8 cellular contexts compared by ENCODE assay signal in the genomic region with DNA sequence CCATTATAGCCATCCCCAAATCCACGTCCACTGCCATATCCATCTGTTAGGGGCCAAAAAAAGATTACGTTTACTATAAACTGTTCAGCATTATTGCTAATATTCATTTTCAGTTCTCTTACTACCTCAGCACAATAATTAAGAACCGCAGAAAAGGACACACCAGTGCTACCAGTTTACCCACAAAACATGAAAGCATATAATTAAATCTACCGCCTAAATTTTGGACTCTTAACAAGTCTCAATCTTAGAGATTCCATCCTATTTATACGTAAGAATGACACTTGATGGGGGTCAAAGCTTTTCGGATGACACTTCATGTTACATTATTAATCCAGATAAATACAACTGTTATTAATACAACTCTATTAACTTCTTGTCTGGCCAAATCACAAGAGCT. TPM values are rescaled to one million over a fixed set of nuclear protein-coding genes. Genes with fewer than 3 reads are reported as not detected.
A peak's percentile ranks its signal among the peaks of the same experiment; 100 is the strongest.
DNase-seq lines count a peak whose midpoint lies in the region; ATAC-seq lines count a peak whose summit lies in the region.

No MANE protein-coding gene starts in this region.

- H3K27ac Mint-ChIP-seq in stimulated activated naive CD8-positive, alpha-beta T cell treated with anti-CD3 and anti-CD28 coated beads, Interleukin-15, Interleukin-2, amounts not matched to agents 100 ng/mL and 50 ng/mL, for 24 hours, result peak overlapping the region; percentile 99
- H3K27ac Mint-ChIP-seq in activated T-helper 2 cell treated with anti-CD3 and anti-CD28 coated beads, Interferon-gamma antibody, Interleukin-2, Interleukin-4, amounts not matched to agents 10 μg/mL and 5 μg/mL and 100 μg/mL, durations not matched to agents 14 hours and 24 hours and 36 hours, result peak overlapping the region; percentile 64
- peak overlapping the region; percentile 67 to 100 (median 88) for H3K27ac Mint-ChIP-seq in immature natural killer cell

- intact Hi-C loops in activated T-helper 2 cell treated with anti-CD3 and anti-CD28 coated beads, Interferon-gamma antibody, Interleukin-2, Interleukin-4, amounts not matched to agents 10 μg/mL and 5 μg/mL and 100 μg/mL, durations not matched to agents 14 hours and 24 hours and 36 hours (cut with micrococcal nuclease), result no loop called here

- H3K4me1 Mint-ChIP-seq in stimulated activated naive CD8-positive, alpha-beta T cell treated with anti-CD3 and anti-CD28 coated beads, Interleukin-15, Interleukin-2, amounts not matched to agents 100 ng/mL and 50 ng/mL, for 24 hours (ENCODE audit: low read depth), result peaks cover 77% of the 10 kb centered on the region
- peaks cover 62% of the 10 kb centered on the region for H3K4me1 Mint-ChIP-seq in activated T-helper 2 cell treated with anti-CD3 and anti-CD28 coated beads, Interferon-gamma antibody, Interleukin-2, Interleukin-4, amounts not matched to agents 10 μg/mL and 5 μg/mL and 100 μg/mL, durations not matched to agents 14 hours and 24 hours and 36 hours (ENCODE audit: low read depth)
- peaks cover 85 to 89% of the 10 kb centered on the region in 2 donors for H3K4me1 Mint-ChIP-seq in immature natural killer cell

- no peak for ATAC-seq in stimulated activated naive CD8-positive, alpha-beta T cell treated with anti-CD3 and anti-CD28 coated beads, Interleukin-15, Interleukin-2, amounts not matched to agents 100 U/mL and 50 U/mL, for 24 hours
- ATAC-seq in HG03108 (IDR thresholded peaks at IDR 0.05; ENCODE audit: unreplicated experiment), result no peak

- H3K36me3 Mint-ChIP-seq in stimulated activated naive CD8-positive, alpha-beta T cell treated with anti-CD3 and anti-CD28 coated beads, Interleukin-15, Interleukin-2, amounts not matched to agents 100 ng/mL and 50 ng/mL, for 24 hours (ENCODE audit: low read depth), result peaks cover 97% of the 10 kb centered on the region
- H3K36me3 Mint-ChIP-seq in activated T-helper 2 cell treated with anti-CD3 and anti-CD28 coated beads, Interferon-gamma antibody, Interleukin-2, Interleukin-4, amounts not matched to agents 10 μg/mL and 5 μg/mL and 100 μg/mL, durations not matched to agents 14 hours and 24 hours and 36 hours (ENCODE audit: low read depth), result peaks cover 98% of the 10 kb centered on the region
- peaks cover 61 to 76% (median 74%) of the 10 kb centered on the region in 3 donors for H3K36me3 Mint-ChIP-seq in immature natural killer cell

- no peak for DNase-seq in stimulated activated naive CD8-positive, alpha-beta T cell treated with anti-CD3 and anti-CD28 coated beads, Interleukin-15, Interleukin-2, amounts not matched to agents 100 U/mL and 50 U/mL, for 24 hours
- no peak for DNase-seq in activated T-helper 2 cell treated with anti-CD3 and anti-CD28 coated beads, Interferon-gamma antibody, Interleukin-2, Interleukin-4, amounts not matched to agents 10 μg/mL and 5 μg/mL and 100 μg/mL, durations not matched to agents 14 hours and 24 hours and 36 hours (ENCODE audit: low spot score)
- no peak for DNase-seq in immature natural killer cell
- no peak for DNase-seq in activated effector memory CD4-positive, alpha-beta T cell treated with Interleukin-2 at 50 U/mL for 16 hours
- DNase-seq in cortex of kidney (lab: John Stamatoyannopoulos, UW), result no peak
- DNase-seq in NCI-H1048 (lab: John Stamatoyannopoulos, UW), result no peak

- peaks cover 3% of the 10 kb centered on the region for H3K27me3 Mint-ChIP-seq in stimulated activated naive CD8-positive, alpha-beta T cell treated with anti-CD3 and anti-CD28 coated beads, Interleukin-15, Interleukin-2, amounts not matched to agents 100 ng/mL and 50 ng/mL, for 24 hours
- no peaks in the 10 kb centered on the region for H3K27me3 Mint-ChIP-seq in activated T-helper 2 cell treated with anti-CD3 and anti-CD28 coated beads, Interferon-gamma antibody, Interleukin-2, Interleukin-4, amounts not matched to agents 10 μg/mL and 5 μg/mL and 100 μg/mL, durations not matched to agents 14 hours and 24 hours and 36 hours (ENCODE audit: low read depth)
- peaks cover 44 to 66% (median 60%) of the 10 kb centered on the region in 3 donors for H3K27me3 Mint-ChIP-seq in immature natural killer cell (ENCODE audit: low read depth in 3 of 3)

- no peaks in the 10 kb centered on the region for H3K9me3 Mint-ChIP-seq in stimulated activated naive CD8-positive, alpha-beta T cell treated with anti-CD3 and anti-CD28 coated beads, Interleukin-15, Interleukin-2, amounts not matched to agents 100 ng/mL and 50 ng/mL, for 24 hours
- no peaks in the 10 kb centered on the region for H3K9me3 Mint-ChIP-seq in activated T-helper 2 cell treated with anti-CD3 and anti-CD28 coated beads, Interferon-gamma antibody, Interleukin-2, Interleukin-4, amounts not matched to agents 10 μg/mL and 5 μg/mL and 100 μg/mL, durations not matched to agents 14 hours and 24 hours and 36 hours
- peaks cover 0 to 4% (median 0%) of the 10 kb centered on the region in 6 donors for H3K9me3 Mint-ChIP-seq in immature natural killer cell

- H3K4me3 Mint-ChIP-seq in stimulated activated naive CD8-positive, alpha-beta T cell treated with anti-CD3 and anti-CD28 coated beads, Interleukin-15, Interleukin-2, amounts not matched to agents 100 ng/mL and 50 ng/mL, for 24 hours, result peak overlapping the region; percentile 100
- H3K4me3 Mint-ChIP-seq in activated T-helper 2 cell treated with anti-CD3 and anti-CD28 coated beads, Interferon-gamma antibody, Interleukin-2, Interleukin-4, amounts not matched to agents 10 μg/mL and 5 μg/mL and 100 μg/mL, durations not matched to agents 14 hours and 24 hours and 36 hours (ENCODE audit: low read depth), result peak overlapping the region; percentile 82
- H3K4me3 Mint-ChIP-seq in immature natural killer cell, result peak overlapping the region; percentile 66 to 99 (median 75)

RNA-seq across cellular contexts. Expression of a gene that starts 4.7 kb away (rescaled TPM):
- total RNA-seq in activated T-helper 2 cell treated with anti-CD3 and anti-CD28 coated beads, Interferon-gamma antibody, Interleukin-2, Interleukin-4, amounts not matched to agents 10 μg/mL and 5 μg/mL and 100 μg/mL, durations not matched to agents 14 hours and 24 hours and 36 hours, result 835 and 845 TPM in 2 replicates
- 100 to 1,000 TPM; 442 to 823 (median 643) TPM for polyA plus RNA-seq in immature natural killer cell

RNA-seq across cellular contexts. Expression of a gene that starts 5.7 kb away (rescaled TPM):
- total RNA-seq in activated T-helper 2 cell treated with anti-CD3 and anti-CD28 coated beads, Interferon-gamma antibody, Interleukin-2, Interleukin-4, amounts not matched to agents 10 μg/mL and 5 μg/mL and 100 μg/mL, durations not matched to agents 14 hours and 24 hours and 36 hours, result 274 and 275 TPM in 2 replicates
- 100 to 1,000 TPM in 2 of 3 donors, 10 to 100 TPM in 1; 86.1 to 121 (median 103) TPM for polyA plus RNA-seq in immature natural killer cell

RNA-seq across cellular contexts. Expression of a gene that starts 43.9 kb away (rescaled TPM):
- 42.3 and 44.6 TPM in 2 replicates for total RNA-seq in activated T-helper 2 cell treated with anti-CD3 and anti-CD28 coated beads, Interferon-gamma antibody, Interleukin-2, Interleukin-4, amounts not matched to agents 10 μg/mL and 5 μg/mL and 100 μg/mL, durations not matched to agents 14 hours and 24 hours and 36 hours
- polyA plus RNA-seq in immature natural killer cell, result 1 to 10 TPM; 3.5 to 5.5 (median 4.5) TPM
